6 cellular contexts compared by ENCODE assay signal in the genomic region with DNA sequence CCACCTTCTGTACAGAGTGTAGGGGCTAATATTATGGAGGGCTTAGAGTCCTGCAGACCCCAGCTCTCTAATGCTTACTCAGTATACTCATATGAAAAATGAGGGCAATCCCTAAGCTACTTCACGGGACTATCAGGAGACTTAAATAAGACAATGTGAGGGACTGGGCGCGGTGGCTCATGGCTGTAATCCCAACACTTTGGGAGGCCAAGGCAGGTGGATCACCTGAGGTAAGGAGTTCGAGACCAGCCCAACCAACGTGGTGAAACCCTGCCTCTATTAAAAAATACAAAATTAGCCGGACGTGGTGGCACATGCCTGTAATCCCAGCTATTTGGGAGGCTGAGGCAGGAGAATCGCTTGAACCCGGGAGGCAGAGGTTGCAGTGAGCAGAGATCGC. TPM values are rescaled to one million over a fixed set of nuclear protein-coding genes. Genes with fewer than 3 reads are reported as not detected.
"Had no signal": no experiment of that assay in that cellular context is flagged by ENCODE, and none has a peak within 500 bp of the region (broad histone marks: within the 10 kb centered on the region; RNA-seq: fewer than 3 reads in every experiment).

No MANE protein-coding gene starts in this region.

RNA-seq across cellular contexts. Expression of a gene that starts 23.3 kb away (rescaled TPM):
- total RNA-seq: GM23248, H4, HepG2, HFFc6, HT1080 had no signal

RNA-seq across cellular contexts. Expression of a gene that starts 32.0 kb away (rescaled TPM):
- total RNA-seq: GM23248, HFFc6, HT1080 had no signal

RNA-seq across cellular contexts. Expression of a gene that starts 54.6 kb away (rescaled TPM):
- total RNA-seq: GM23248, H4, H7, HFFc6, HT1080 had no signal
